Comparison of ENCODE assay signal across 17 cellular contexts in the genomic region with DNA sequence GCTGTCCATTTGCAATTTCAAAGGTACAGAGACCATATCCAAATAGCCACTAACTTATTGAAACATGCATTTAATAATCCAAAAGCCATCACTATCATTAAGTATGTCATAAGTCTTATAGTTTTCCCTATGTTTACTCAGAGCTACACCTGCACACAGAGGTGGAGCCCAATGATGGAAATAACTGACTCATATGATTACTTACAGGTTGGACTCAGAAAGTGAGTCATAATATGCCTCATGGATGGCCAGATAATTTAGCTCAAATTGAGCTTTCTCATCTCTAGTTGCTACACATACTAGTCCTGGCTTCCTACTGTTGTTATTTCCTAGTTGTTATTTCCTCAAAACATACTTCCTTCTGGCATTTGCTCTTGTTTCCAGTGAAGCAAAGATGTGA.
DNase-seq lines count a peak whose midpoint lies in the region; ATAC-seq and TF ChIP-seq lines count a peak whose summit lies in the region.
"Had no signal": no experiment of that assay in that cellular context is flagged by ENCODE, and none has a peak within 500 bp of the region (broad histone marks: within the 10 kb centered on the region; RNA-seq: fewer than 3 reads in every experiment).

No MANE protein-coding gene starts in this region.

- no peak overlapping the region for H3K9ac ChIP-seq in OCI-LY3 (ENCODE audit: low read length)
- H3K9ac ChIP-seq in mesendoderm (ENCODE audit: low read length), result no peak overlapping the region

- H3K4me3 ChIP-seq in OCI-LY3 (ENCODE audit: low read length), result no peak overlapping the region
- H3K4me3 ChIP-seq in mesendoderm (ENCODE audit: low read length), result no peak overlapping the region

- no peak overlapping the region for H4K8ac ChIP-seq in mesendoderm (ENCODE audit: low read depth, low read length)

- no peak overlapping the region for H3K27ac ChIP-seq in OCI-LY3 (ENCODE audit: low read length)
- no peak overlapping the region for H3K27ac ChIP-seq in mesendoderm (ENCODE audit: low read depth, low read length)

- H3K27me3 ChIP-seq in OCI-LY3 (ENCODE audit: low read depth, low read length) (no peaks in the 10 kb centered on the region), mesendoderm (ENCODE audit: insufficient read depth, low read length, poor library complexity) (no peaks in the 10 kb centered on the region)

- H3K27me3 Mint-ChIP-seq in endothelial cell (ENCODE audit: unreplicated experiment), result no peaks in the 10 kb centered on the region
- H3K27me3 Mint-ChIP-seq in activated naive CD8-positive, alpha-beta T cell treated with anti-CD3 and anti-CD28 coated beads for 36 hours, result no peaks in the 10 kb centered on the region
- H3K27me3 Mint-ChIP-seq in progenitor cell of endocrine pancreas, result no peaks in the 10 kb centered on the region
- H3K27me3 Mint-ChIP-seq: T-helper 17 cell had no signal

- DNase-seq in endothelial cell (ENCODE audit: low spot score), result no peak
- no peak for DNase-seq in mesendoderm
- no peak for DNase-seq in activated naive CD8-positive, alpha-beta T cell treated with anti-CD3 and anti-CD28 coated beads for 36 hours
- DNase-seq in progenitor cell of endocrine pancreas (ENCODE audit: low spot score, unreplicated experiment), result no peak
- DNase-seq: H7, Karpas-422, NCI-H1436 treated with DMSO at 0.1 percent for 48 hours, NCI-H2081, NCI-H2227 treated with DMSO at 0.1 percent for 48 hours, NCI-H524 treated with DMSO at 0.1 percent for 48 hours, SHP77, T-helper 17 cell had no signal

- H3K36me3 ChIP-seq in OCI-LY3 (replicated peaks; ENCODE audit: low read depth, low read length) (no peaks in the 10 kb centered on the region), mesendoderm (ENCODE audit: control insufficient read depth, insufficient read depth, low read length) (no peaks in the 10 kb centered on the region)

- H3K4me2 ChIP-seq in OCI-LY3 (ENCODE audit: low read length), result peak overlapping the region; percentile 14
- H3K4me2 ChIP-seq in mesendoderm (ENCODE audit: low read length), result no peak overlapping the region

- TF ChIP-seq CTCF in OCI-LY3 (IDR thresholded peaks at IDR 0.05; ENCODE audit: low read depth, low read length) (no peak), endothelial cell (IDR thresholded peaks at IDR 0.05; ENCODE audit: unreplicated experiment) (no peak), progenitor cell of endocrine pancreas (IDR thresholded peaks at IDR 0.05; ENCODE audit: unreplicated experiment) (no peak)

- peak overlapping the region; percentile 28 for H3K27ac Mint-ChIP-seq in endothelial cell (ENCODE audit: unreplicated experiment)
- H3K27ac Mint-ChIP-seq in activated naive CD8-positive, alpha-beta T cell treated with anti-CD3 and anti-CD28 coated beads for 36 hours, result no peak overlapping the region
- H3K27ac Mint-ChIP-seq in progenitor cell of endocrine pancreas, result no peak overlapping the region
- H3K27ac Mint-ChIP-seq: T-helper 17 cell had no signal

- H2BK15ac ChIP-seq in mesendoderm (replicated peaks; ENCODE audit: low read depth), result no peak overlapping the region

- H2BK120ac ChIP-seq in mesendoderm (ENCODE audit: low read depth, low read length), result no peak overlapping the region

- H2BK5ac ChIP-seq in mesendoderm (ENCODE audit: low read length), result no peak overlapping the region

- H3K4me1 Mint-ChIP-seq in endothelial cell (ENCODE audit: unreplicated experiment), result peaks cover 3% of the 10 kb centered on the region
- H3K4me1 Mint-ChIP-seq in activated naive CD8-positive, alpha-beta T cell treated with anti-CD3 and anti-CD28 coated beads for 36 hours, result no peaks in the 10 kb centered on the region
- H3K4me1 Mint-ChIP-seq in progenitor cell of endocrine pancreas (ENCODE audit: low read depth), result no peaks in the 10 kb centered on the region
- H3K4me1 Mint-ChIP-seq: CD14-positive monocyte, T-helper 17 cell had no signal

- H2AFZ ChIP-seq in OCI-LY3 (ENCODE audit: low read depth, low read length), result no peak overlapping the region

- H3K9me3 Mint-ChIP-seq in endothelial cell (ENCODE audit: unreplicated experiment) (no peaks in the 10 kb centered on the region), progenitor cell of endocrine pancreas (ENCODE audit: low read depth) (no peaks in the 10 kb centered on the region)
- H3K9me3 Mint-ChIP-seq in activated naive CD8-positive, alpha-beta T cell treated with anti-CD3 and anti-CD28 coated beads for 36 hours, result peaks cover 19% of the 10 kb centered on the region

- no peaks in the 10 kb centered on the region for H3K79me1 ChIP-seq in mesendoderm (ENCODE audit: low read length)

- H3K23ac ChIP-seq in mesendoderm (ENCODE audit: low read length), result no peak overlapping the region

- H2AK5ac ChIP-seq in mesendoderm (ENCODE audit: low read length), result no peak overlapping the region

- no peak overlapping the region for H3K4ac ChIP-seq in mesendoderm (ENCODE audit: low read depth, low read length)

- no peak overlapping the region for H4K5ac ChIP-seq in mesendoderm (ENCODE audit: low read length)

- no peak overlapping the region for H3K18ac ChIP-seq in mesendoderm (ENCODE audit: low read length)

- H3K36me3 Mint-ChIP-seq in endothelial cell (ENCODE audit: low read depth, unreplicated experiment) (no peaks in the 10 kb centered on the region), progenitor cell of endocrine pancreas (ENCODE audit: insufficient read depth) (no peaks in the 10 kb centered on the region)
- H3K36me3 Mint-ChIP-seq in activated naive CD8-positive, alpha-beta T cell treated with anti-CD3 and anti-CD28 coated beads for 36 hours, result no peaks in the 10 kb centered on the region
- H3K36me3 Mint-ChIP-seq: CD14-positive monocyte had no signal

- H3K4me1 ChIP-seq in OCI-LY3 (ENCODE audit: low read length) (peaks cover 21% of the 10 kb centered on the region), mesendoderm (ENCODE audit: control insufficient read depth, low read depth, low read length) (no peaks in the 10 kb centered on the region)

- peak; percentile 50 for ATAC-seq in GM18858 (IDR thresholded peaks at IDR 0.05; ENCODE audit: unreplicated experiment)
- ATAC-seq in HG02938 (IDR thresholded peaks at IDR 0.05; ENCODE audit: unreplicated experiment), result peak; percentile 46
- ATAC-seq in GM19351 (IDR thresholded peaks at IDR 0.05; ENCODE audit: unreplicated experiment), result no peak
- ATAC-seq: T-helper 17 cell had no signal

- H4K20me1 ChIP-seq in OCI-LY3 (ENCODE audit: insufficient read depth, low read length), result no peaks in the 10 kb centered on the region

- H3K79me2 ChIP-seq in OCI-LY3 (ENCODE audit: low read length) (no peaks in the 10 kb centered on the region), mesendoderm (ENCODE audit: control insufficient read depth, insufficient read depth, low read length) (no peaks in the 10 kb centered on the region)

- H3K56ac ChIP-seq in mesendoderm (ENCODE audit: low read length), result no peak overlapping the region

- H3K9me3 ChIP-seq in OCI-LY3 (ENCODE audit: insufficient read depth, low read length), result no peaks in the 10 kb centered on the region

- H3K4me3 Mint-ChIP-seq in endothelial cell (ENCODE audit: unreplicated experiment) (no peak overlapping the region), progenitor cell of endocrine pancreas (ENCODE audit: low read depth) (no peak overlapping the region)
- H3K4me3 Mint-ChIP-seq in activated naive CD8-positive, alpha-beta T cell treated with anti-CD3 and anti-CD28 coated beads for 36 hours, result no peak overlapping the region
- H3K4me3 Mint-ChIP-seq: CD14-positive monocyte, T-helper 17 cell had no signal
